In genomic region chr15:100596792-100597191, GRCh38 we compare ENCODE assay signal across 8 cellular contexts. TPM values are rescaled to one million over a fixed set of nuclear protein-coding genes. Genes with fewer than 3 reads are reported as not detected.
DNase-seq lines count a peak whose midpoint lies in the region; ATAC-seq and TF ChIP-seq lines count a peak whose summit lies in the region.

No MANE protein-coding gene starts in this region.

- POLR2A ChIA-PET in activated CD4-positive, alpha-beta T cell treated with anti-CD3 and anti-CD28 coated beads, Interleukin-2, amount 10 ng/mL, durations not matched to agents 7 days and 5 days (lab: Charles Lee) = interaction anchor here (0.6 to 1.6 kb wide), 2 partner anchors 24 to 198 kb away, joined by 5 to 7 read pairs; no protein-coding TSS in a partner anchor

- no peak for TF ChIP-seq CTCF in nephron progenitor cell (IDR thresholded peaks at IDR 0.05)

- H3K27me3 Mint-ChIP-seq in activated CD4-positive, alpha-beta T cell treated with anti-CD3 and anti-CD28 coated beads, Interleukin-2, amount 10 ng/mL, durations not matched to agents 7 days and 5 days = no peaks in the 10 kb centered on the region
- no peaks in the 10 kb centered on the region for H3K27me3 Mint-ChIP-seq in nephron progenitor cell (ENCODE audit: low read depth, poor library complexity)

- H3K27ac Mint-ChIP-seq in activated CD4-positive, alpha-beta T cell treated with anti-CD3 and anti-CD28 coated beads, Interleukin-2, amount 10 ng/mL, durations not matched to agents 7 days and 5 days = peak overlapping the region; percentile 99
- H3K27ac Mint-ChIP-seq in nephron progenitor cell = no peak overlapping the region

- peak overlapping the region; percentile 73 for H3K4me3 Mint-ChIP-seq in activated CD4-positive, alpha-beta T cell treated with anti-CD3 and anti-CD28 coated beads, Interleukin-2, amount 10 ng/mL, durations not matched to agents 7 days and 5 days
- H3K4me3 Mint-ChIP-seq in nephron progenitor cell = no peak overlapping the region

- H3K4me1 Mint-ChIP-seq in activated CD4-positive, alpha-beta T cell treated with anti-CD3 and anti-CD28 coated beads, Interleukin-2, amount 10 ng/mL, durations not matched to agents 7 days and 5 days = peaks cover 75% of the 10 kb centered on the region
- H3K4me1 Mint-ChIP-seq in nephron progenitor cell = peaks cover 5% of the 10 kb centered on the region

- DNase-seq in activated CD4-positive, alpha-beta T cell treated with anti-CD3 and anti-CD28 coated beads, Interleukin-2, amount 10 ng/mL, durations not matched to agents 7 days and 5 days = peak; percentile 97
- DNase-seq in stimulated activated CD8-positive, alpha-beta memory T cell treated with anti-CD3 and anti-CD28 coated beads, Interleukin-4, amount 100 ng/mL, for 24 hours (ENCODE audit: low read depth) = peak; percentile 82
- DNase-seq in nephron progenitor cell = no peak
- DNase-seq in NCI-H526 (lab: John Stamatoyannopoulos, UW) = no peak
- DNase-seq in NCI-H2196 (lab: John Stamatoyannopoulos, UW; ENCODE audit: unreplicated experiment) = no peak

- ATAC-seq in GM19035 (IDR thresholded peaks at IDR 0.05; ENCODE audit: unreplicated experiment) (peak; percentile 64), HG03135 (IDR thresholded peaks at IDR 0.05; ENCODE audit: unreplicated experiment) (peak; percentile 66), esophagus mucosa (peak; percentile 89)

- CTCF ChIA-PET in activated CD4-positive, alpha-beta T cell treated with anti-CD3 and anti-CD28 coated beads, Interleukin-2, amount 10 ng/mL, durations not matched to agents 7 days and 5 days (lab: Charles Lee) = interaction anchor here (0.9 to 3.3 kb wide), 5 partner anchors 11 to 412 kb away, joined by 3 to 14 read pairs (median 3); no protein-coding TSS in a partner anchor

- H3K9me3 Mint-ChIP-seq in activated CD4-positive, alpha-beta T cell treated with anti-CD3 and anti-CD28 coated beads, Interleukin-2, amount 10 ng/mL, durations not matched to agents 7 days and 5 days = peaks cover 3% of the 10 kb centered on the region
- peaks cover 16% of the 10 kb centered on the region for H3K9me3 Mint-ChIP-seq in nephron progenitor cell

- peaks cover 64% of the 10 kb centered on the region for H3K36me3 Mint-ChIP-seq in activated CD4-positive, alpha-beta T cell treated with anti-CD3 and anti-CD28 coated beads, Interleukin-2, amount 10 ng/mL, durations not matched to agents 7 days and 5 days (ENCODE audit: low read depth)
- H3K36me3 Mint-ChIP-seq in nephron progenitor cell (ENCODE audit: low read depth) = peaks cover 23% of the 10 kb centered on the region

RNA-seq across cellular contexts. Expression of gene LINS1, which starts 5.2 kb away (rescaled TPM):
- 10 to 100 TPM; 74.2 to 79.2 TPM for total RNA-seq in activated CD4-positive, alpha-beta T cell treated with anti-CD3 and anti-CD28 coated beads, Interleukin-2, amount 10 ng/mL, durations not matched to agents 7 days and 5 days
- total RNA-seq in esophagus mucosa = 14.6 TPM

RNA-seq across cellular contexts. Expression of gene ASB7, which starts 5.6 kb away (rescaled TPM):
- total RNA-seq in activated CD4-positive, alpha-beta T cell treated with anti-CD3 and anti-CD28 coated beads, Interleukin-2, amount 10 ng/mL, durations not matched to agents 7 days and 5 days = 10 to 100 TPM; 21.3 to 22.8 TPM
- total RNA-seq in esophagus mucosa = 8.3 TPM

Comparison
In these comparisons a context has a peak if more than half of its experiments do, and no peak if none do; other contexts are left out.
1. DNase-seq: peak in activated CD4-positive, alpha-beta T cell treated with anti-CD3 and anti-CD28 coated beads, Interleukin-2, amount 10 ng/mL, durations not matched to agents 7 days and 5 days (single experiment) and stimulated activated CD8-positive, alpha-beta memory T cell treated with anti-CD3 and anti-CD28 coated beads, Interleukin-4, amount 100 ng/mL, for 24 hours (single experiment); none in nephron progenitor cell (single experiment), NCI-H526 (0 of 2) and NCI-H2196 (single experiment).
2. Peak in every context shown above with its lines, with median percentiles within 50 percentile points of each other: ATAC-seq.